ENCODE assay signal across 22 cellular contexts in genomic region chr6:159926542-159927203, GRCh38. TPM values are rescaled to one million over a fixed set of nuclear protein-coding genes. Genes with fewer than 3 reads are reported as not detected.
A peak's percentile ranks its signal among the peaks of the same experiment; 100 is the strongest.
DNase-seq lines count a peak whose midpoint lies in the region; ATAC-seq, FAIRE-seq and TF ChIP-seq lines count a peak whose summit lies in the region.
"Had no signal": no experiment of that assay in that cellular context is flagged by ENCODE, and none has a peak within 500 bp of the region (broad histone marks: within the 10 kb centered on the region; RNA-seq: fewer than 3 reads in every experiment).

No MANE protein-coding gene starts in this region.

- H3K4me1 Mint-ChIP-seq in Calu3 (ENCODE audit: low read depth, unreplicated experiment), result peaks cover 9% of the 10 kb centered on the region

- no TSS peak for BruUV-seq in K562 (replicated peaks; lab: Mats Ljungman, UMichigan)
- BruUV-seq in HepG2 (replicated peaks; lab: Mats Ljungman, UMichigan), result no TSS peak
- BruUV-seq in Calu3 (replicated peaks; lab: Mats Ljungman, UMichigan), result no TSS peak

- no peak overlapping the region for H3K4me3 ChIP-seq in K562
- H3K4me3 ChIP-seq in HepG2 (replicated peaks in 1 of 3; ENCODE audit: insufficient read depth in 1 of 3, low read depth in 2 of 3, low read length in 3 of 3), result no peak overlapping the region
- no peak overlapping the region for H3K4me3 ChIP-seq in aorta (ENCODE audit: low read length in 2 of 2)
- H3K4me3 ChIP-seq in ovary, result no peak overlapping the region
- H3K4me3 ChIP-seq: GM23248, HAP-1 had no signal

- no peaks in the 10 kb centered on the region for H4K20me1 ChIP-seq in K562 (replicated peaks; ENCODE audit: control insufficient read depth, insufficient read depth, low read length)
- H4K20me1 ChIP-seq in HepG2 (ENCODE audit: insufficient read depth, low read length), result no peaks in the 10 kb centered on the region

- H3K27me3 Mint-ChIP-seq in Calu3 (ENCODE audit: unreplicated experiment), result peaks cover 41% of the 10 kb centered on the region

- no peak for TF ChIP-seq CTCF in K562 (IDR thresholded peaks at IDR 0.05 in 2 of 3, conservative IDR thresholded peaks at IDR 0.05 in 1 of 3; ENCODE audit: insufficient read depth in 2 of 3, low read depth in 1 of 3, low read length in 3 of 3)
- TF ChIP-seq CTCF in HepG2 (CRISPR knock-in tag; IDR thresholded peaks at IDR 0.05), result no peak
- TF ChIP-seq CTCF in ovary (IDR thresholded peaks at IDR 0.05), result no peak
- TF ChIP-seq CTCF in Calu3 (IDR thresholded peaks at IDR 0.05; ENCODE audit: unreplicated experiment), result no peak

- FAIRE-seq in GM19239 (lab: Jason Lieb, UNC) (peak; percentile 63), K562 (lab: Jason Lieb, UNC) (no peak), HepG2 (lab: Jason Lieb, UNC) (no peak)
- FAIRE-seq: GM12892 had no signal

- H3K4me1 ChIP-seq in K562 (replicated peaks in 1 of 2; ENCODE audit: control insufficient read depth in 2 of 2, insufficient read depth in 2 of 2, low read length in 2 of 2) (no peaks in the 10 kb centered on the region; a peak in 1 of 5 replicates), HepG2 (ENCODE audit: insufficient read depth, low read length) (peaks cover 5% of the 10 kb centered on the region; the same call in 1 of the 2 replicates), aorta (ENCODE audit: control insufficient read depth in 1 of 2, insufficient read depth in 2 of 2, low read length in 2 of 2) (peaks cover 2 to 5% of the 10 kb centered on the region in 2 donors), ovary (ENCODE audit: insufficient read depth) (peaks cover under 1% of the 10 kb centered on the region)
- H3K4me1 ChIP-seq: Caco-2, HAP-1 had no signal

- DNase-seq in GM19239 (ENCODE audit: insufficient read length, low spot score) (no peak), K562 (ENCODE audit: extremely low read depth in 1 of 4, low spot score in 3 of 4) (no peak), HepG2 (ENCODE audit: low spot score) (no peak), aorta (no peak), ovary (no peak), Calu3 (no peak), NCI-H1694 (lab: John Stamatoyannopoulos, UW) (no peak)
- DNase-seq: AML-193; Caco-2; CD4-positive, alpha-beta T cell; DMS153; DMS79; GDM1; GM23248; KBM-7 had no signal

- H3K9ac ChIP-seq in K562 (ENCODE audit: insufficient read depth in 1 of 2, low read depth in 2 of 2, low read length in 2 of 2) (no peak overlapping the region), HepG2 (ENCODE audit: insufficient read depth, low read depth, low read length) (no peak overlapping the region)
- H3K9ac ChIP-seq: GM23248 had no signal

- H3K27me3 ChIP-seq in K562 (ENCODE audit: control insufficient read depth in 2 of 2, insufficient read depth in 2 of 2, low read length in 2 of 2), result peaks cover 0 to under 1% of the 10 kb centered on the region in 2 experiments; a peak in 2 of 5 replicates
- no peaks in the 10 kb centered on the region for H3K27me3 ChIP-seq in HepG2 (ENCODE audit: control insufficient read depth in 1 of 2, insufficient read depth in 2 of 2, low read length in 2 of 2)
- H3K27me3 ChIP-seq in aorta (ENCODE audit: control insufficient read depth in 1 of 2, insufficient read depth in 2 of 2, low read length in 1 of 2), result no peaks in the 10 kb centered on the region
- H3K27me3 ChIP-seq in ovary, result no peaks in the 10 kb centered on the region

- H3K27ac ChIP-seq in K562 (ENCODE audit: extremely low read depth, low read depth, low read length) (no peak overlapping the region), HepG2 (ENCODE audit: extremely low read length, insufficient read depth, low read length) (no peak overlapping the region), aorta (ENCODE audit: low read depth in 1 of 2, low read length in 2 of 2) (no peak overlapping the region), ovary (no peak overlapping the region)
- H3K27ac ChIP-seq: C4-2B, GM23248 had no signal

- POLR2A ChIA-PET in K562 (lab: Yijun Ruan, JAX) (interaction anchor here (0.5 kb wide), 1 partner anchor 82 kb away, joined by 3 read pairs; no protein-coding TSS in a partner anchor), HepG2 (lab: Yijun Ruan, JAX) (no interaction called here)

- H3K27ac Mint-ChIP-seq in Calu3 (ENCODE audit: unreplicated experiment), result no peak overlapping the region
- H3K27ac Mint-ChIP-seq: CD4-positive, alpha-beta T cell had no signal

- H3K4me2 ChIP-seq in K562 (ENCODE audit: insufficient read depth, low read length) (no peak overlapping the region), HepG2 (ENCODE audit: low read depth, low read length) (no peak overlapping the region)

- ATAC-seq in K562 (no peak), HepG2 (no peak), aorta (ENCODE audit: low FRiP score) (peak; percentile 24)

- WGBS in K562 (ENCODE audit: insufficient coverage, low coverage, missing lambda C conversion rate), result 5% methylated on average over 5 of the region's 5 CpGs
- 13% methylated on average over 5 of the region's 5 CpGs for WGBS in HepG2 (ENCODE audit: low lambda C conversion rate)
- 87 to 88% methylated on average over 5 of the region's 5 CpGs for WGBS in aorta, 2 donors
- WGBS in ovary, 3 donors, result 77 to 87% (median 82%) methylated on average over 5 of the region's 5 CpGs

- H3K4me3 Mint-ChIP-seq in Calu3 (ENCODE audit: low read depth, unreplicated experiment), result no peak overlapping the region
- H3K4me3 Mint-ChIP-seq: CD4-positive, alpha-beta T cell had no signal

- no peaks in the 10 kb centered on the region for H3K9me1 ChIP-seq in K562 (ENCODE audit: control insufficient read depth, insufficient read depth, low read length)

- no peak for TF ChIP-seq EP300 in K562 (IDR thresholded peaks at IDR 0.05; ENCODE audit: low read length)
- no peak for TF ChIP-seq EP300 in HepG2 (IDR thresholded peaks at IDR 0.05; ENCODE audit: low read depth in 2 of 2, low read length in 2 of 2)
- no peak for TF ChIP-seq EP300 in HepG2 (CRISPR knock-in tag; IDR thresholded peaks at IDR 0.05; ENCODE audit: borderline replicate concordance)
- TF ChIP-seq EP300 in ovary (IDR thresholded peaks at IDR 0.05), result no peak

- H3K36me3 ChIP-seq in K562 (ENCODE audit: control insufficient read depth, insufficient read depth, low read length) (no peaks in the 10 kb centered on the region), HepG2 (replicated peaks in 1 of 2; ENCODE audit: control insufficient read depth in 1 of 2, insufficient read depth in 2 of 2, low read length in 2 of 2) (no peaks in the 10 kb centered on the region), aorta (ENCODE audit: control insufficient read depth in 1 of 2, insufficient read depth in 2 of 2, low read length in 1 of 2) (no peaks in the 10 kb centered on the region), ovary (no peaks in the 10 kb centered on the region)
- H3K36me3 ChIP-seq: HAP-1 had no signal

- intact Hi-C loops in K562 (cut with micrococcal nuclease) (no loop called here), HepG2 (cut with micrococcal nuclease; ENCODE audit: unreplicated experiment) (no loop called here), aorta (cut with DNase I) (no loop called here), ovary (cut with DNase I) (no loop called here), Calu3 (cut with micrococcal nuclease; ENCODE audit: unreplicated experiment) (no loop called here)

- H3K79me2 ChIP-seq in K562 (ENCODE audit: control insufficient read depth, insufficient read depth, low read length) (no peaks in the 10 kb centered on the region), HepG2 (ENCODE audit: insufficient read depth, low read length) (no peaks in the 10 kb centered on the region)

- no peak overlapping the region for H2AFZ ChIP-seq in K562 (ENCODE audit: low read depth, low read length)
- no peak overlapping the region for H2AFZ ChIP-seq in HepG2 (ENCODE audit: low read length)
- H2AFZ ChIP-seq: GM23248 had no signal

- H3K9me3 ChIP-seq in K562 (replicated peaks; ENCODE audit: control insufficient read depth, insufficient read depth, low read depth, low read length), result 0 out of 2 replicates have a peak, but pooled peaks cover 2% of the 10 kb centered on the region
- no peaks in the 10 kb centered on the region for H3K9me3 ChIP-seq in HepG2 (ENCODE audit: low read length)
- H3K9me3 ChIP-seq in aorta (ENCODE audit: control insufficient read depth, low read length), result peaks cover 2% of the 10 kb centered on the region
- no peaks in the 10 kb centered on the region for H3K9me3 ChIP-seq in ovary
- H3K9me3 ChIP-seq: Caco-2, HAP-1 had no signal

- no peak for TF ChIP-seq POLR2A in K562 (conservative IDR thresholded peaks at IDR 0.05)
- no peak for TF ChIP-seq POLR2A in HepG2 (IDR thresholded peaks at IDR 0.05; ENCODE audit: insufficient read depth in 1 of 2, low read depth in 2 of 2, low read length in 2 of 2)
- no peak for TF ChIP-seq POLR2A in ovary (IDR thresholded peaks at IDR 0.05)

- in situ Hi-C loops in K562 (cut with MboI), result no loop called here
- in situ Hi-C loops in HepG2 (cut with HindIII; ENCODE audit: extremely low pct_ligation_motif_present, low pct_unique_long_range_greater_than_20kb), result no loop called here

- TF ChIP-seq RAD21 in K562 (CRISPR knock-in tag; conservative IDR thresholded peaks at IDR 0.05 in 1 of 2, IDR thresholded peaks at IDR 0.05 in 1 of 2) (no peak), HepG2 (CRISPR knock-in tag; IDR thresholded peaks at IDR 0.05) (no peak)

- CTCF ChIA-PET in K562 (lab: Yijun Ruan, JAX; ENCODE audit: low intra/inter-chr PET ratio) (no interaction called here), HepG2 (lab: Yijun Ruan, JAX; ENCODE audit: low intra/inter-chr PET ratio, low total read pairs) (no interaction called here), Calu3 (lab: Charles Lee) (no interaction called here)

- peaks cover 3% of the 10 kb centered on the region for H3K9me3 Mint-ChIP-seq in Calu3 (ENCODE audit: low read depth, unreplicated experiment)

- no peaks in the 10 kb centered on the region for H3K36me3 Mint-ChIP-seq in Calu3 (ENCODE audit: insufficient read depth, unreplicated experiment)

RNA-seq across cellular contexts. Expression of gene MAS1, which starts 35.9 kb away (rescaled TPM):
- not detected in 2 replicates for total RNA-seq in K562 (2011; cell fraction: chromatin; rRNA removed; ENCODE audit: low replicate concordance)
- not detected in 2 replicates for total RNA-seq in K562 (2011; cell fraction: nucleolus; rRNA removed)
- not detected in 2 replicates for total RNA-seq in K562 (2011; cell fraction: nucleoplasm; rRNA removed)
- total RNA-seq in K562 (2014; rRNA removed) (not detected in 2 replicates), K562 (2014; rRNA removed; fragmentation: Illumina TruSeq; extraction: Trizol) (not detected in 2 replicates), K562 (2015; rRNA removed; fragmentation: Illumina TruSeq; extraction: Trizol) (not detected in 2 replicates), K562 (2021) (not detected in 2 replicates), HepG2 (2016; rRNA removed; fragmentation: Illumina TruSeq; extraction: Trizol) (not detected in 2 replicates), aorta (under 1 TPM in 1 of 2 donors, not detected in 1; 0.12 TPM), ovary (under 1 TPM in 6 of 7 donors, not detected in 1; 0.08 to 0.38 (median 0.10) TPM), Calu3 (2022) (not detected in 2 replicates)
- polyA plus RNA-seq in K562 (2011; rRNA removed) (not detected in 2 replicates), K562 (2014; fragmentation: Illumina TruSeq; extraction: Trizol) (not detected in 2 replicates), K562 (2014; fragmentation: Nextera tagmentation; extraction: Ambion mirVana) (not detected), K562 (2014; rRNA removed) (not detected in 2 replicates), HepG2 (2011; rRNA removed) (not detected in 2 replicates), aorta (not detected), ovary (under 1 TPM; 0.04 to 0.32 TPM)
- not detected in 2 replicates for polyA plus RNA-seq in K562 (2011; cell fraction: cytosol; rRNA removed)
- not detected in 2 replicates for polyA plus RNA-seq in K562 (2011; cell fraction: nucleus; rRNA removed)
- polyA plus RNA-seq in K562 (2012), result not detected in 2 replicates
- not detected in 2 replicates for polyA minus RNA-seq in K562 (2011; rRNA and poly(A)+ RNA removed)
- polyA minus RNA-seq in K562 (2011; cell fraction: cytosol; rRNA and poly(A)+ RNA removed), result not detected in 2 replicates
- polyA minus RNA-seq in K562 (2011; cell fraction: nucleus; rRNA and poly(A)+ RNA removed), result not detected in 2 replicates
- total RNA-seq in HepG2 (2016; cell fraction: cytosol; rRNA removed; fragmentation: Illumina TruSeq; extraction: Trizol; ENCODE audit: low read depth), result not detected in 2 replicates
- not detected in 2 replicates for total RNA-seq in HepG2 (2016; cell fraction: insoluble cytoplasmic fraction; rRNA removed; fragmentation: Illumina TruSeq; extraction: Trizol)
- not detected in 2 replicates for total RNA-seq in HepG2 (2016; cell fraction: membrane; rRNA removed; fragmentation: Illumina TruSeq; extraction: Trizol)
- total RNA-seq in HepG2 (2016; cell fraction: nucleus; rRNA removed; fragmentation: Illumina TruSeq; extraction: Trizol), result not detected in 2 replicates
- polyA plus RNA-seq in HepG2 (2011; cell fraction: cytosol; rRNA removed), result not detected in 2 replicates
- not detected in 2 replicates for polyA plus RNA-seq in HepG2 (2011; cell fraction: nucleus; rRNA removed)
- polyA plus RNA-seq in HepG2 (2012), result not detected in 2 replicates
- polyA plus RNA-seq in HepG2 (2016; cell fraction: cytosol; fragmentation: Illumina TruSeq; extraction: Trizol; ENCODE audit: low read depth), result not detected in 2 replicates
- polyA plus RNA-seq in HepG2 (2016; cell fraction: insoluble cytoplasmic fraction; fragmentation: Illumina TruSeq; extraction: Trizol; ENCODE audit: low read depth), result not detected in 2 replicates
- not detected in 2 replicates for polyA plus RNA-seq in HepG2 (2016; cell fraction: membrane; fragmentation: Illumina TruSeq; extraction: Trizol; ENCODE audit: low read depth)
- polyA plus RNA-seq in HepG2 (2016; cell fraction: nucleus; fragmentation: Illumina TruSeq; extraction: Trizol; ENCODE audit: insufficient read depth, low read depth), result not detected in 2 replicates
- polyA minus RNA-seq in HepG2 (2011; rRNA and poly(A)+ RNA removed; ENCODE audit: low replicate concordance), result not detected in 2 replicates
- polyA minus RNA-seq in HepG2 (2011; cell fraction: cytosol; rRNA and poly(A)+ RNA removed), result not detected in 2 replicates
- polyA minus RNA-seq in HepG2 (2011; cell fraction: nucleus; rRNA and poly(A)+ RNA removed), result not detected in 2 replicates
- total RNA-seq: Caco-2; CD4-positive, alpha-beta T cell; Daoy; GM23248; H4; HT-29 had no signal
- polyA plus RNA-seq: BJ, GM23248 had no signal

RNA-seq across cellular contexts. Expression of gene IGF2R, which starts 42.2 kb away (rescaled TPM):
- total RNA-seq in K562 (2011; cell fraction: chromatin; rRNA removed; ENCODE audit: low replicate concordance), result 302 and 333 TPM in 2 replicates
- 228 and 239 TPM in 2 replicates for total RNA-seq in K562 (2011; cell fraction: nucleolus; rRNA removed)
- 228 and 238 TPM in 2 replicates for total RNA-seq in K562 (2011; cell fraction: nucleoplasm; rRNA removed)
- 36.9 and 41.3 TPM in 2 replicates for total RNA-seq in K562 (2014; rRNA removed)
- total RNA-seq in K562 (2014; rRNA removed; fragmentation: Illumina TruSeq; extraction: Trizol), result 34.4 and 37.8 TPM in 2 replicates
- total RNA-seq in K562 (2015; rRNA removed; fragmentation: Illumina TruSeq; extraction: Trizol), result 34.5 and 37.5 TPM in 2 replicates
- 84.7 and 92.3 TPM in 2 replicates for total RNA-seq in K562 (2021)
- 13.2 and 16.7 TPM in 2 replicates for polyA plus RNA-seq in K562 (2011; rRNA removed)
- 12.7 and 14.5 TPM in 2 replicates for polyA plus RNA-seq in K562 (2011; cell fraction: cytosol; rRNA removed)
- polyA plus RNA-seq in K562 (2011; cell fraction: nucleus; rRNA removed), result 55.4 and 71.5 TPM in 2 replicates
- polyA plus RNA-seq in K562 (2012), result 57.1 and 73.0 TPM in 2 replicates
- polyA plus RNA-seq in K562 (2014; fragmentation: Illumina TruSeq; extraction: Trizol), result 60.4 and 68.9 TPM in 2 replicates
- 1 to 10 TPM; 3.5 to 3.6 TPM for polyA plus RNA-seq in K562 (2014; fragmentation: Nextera tagmentation; extraction: Ambion mirVana)
- polyA plus RNA-seq in K562 (2014; rRNA removed), result 30.3 and 31.0 TPM in 2 replicates
- 48.1 and 64.9 TPM in 2 replicates for polyA minus RNA-seq in K562 (2011; rRNA and poly(A)+ RNA removed)
- polyA minus RNA-seq in K562 (2011; cell fraction: cytosol; rRNA and poly(A)+ RNA removed), result 47.2 and 72.7 TPM in 2 replicates
- polyA minus RNA-seq in K562 (2011; cell fraction: nucleus; rRNA and poly(A)+ RNA removed), result 108 and 127 TPM in 2 replicates
- total RNA-seq in HepG2 (2016; rRNA removed; fragmentation: Illumina TruSeq; extraction: Trizol), result 44.8 and 70.0 TPM in 2 replicates
- 11.8 and 13.5 TPM in 2 replicates for total RNA-seq in HepG2 (2016; cell fraction: cytosol; rRNA removed; fragmentation: Illumina TruSeq; extraction: Trizol; ENCODE audit: low read depth)
- 36.8 and 73.6 TPM in 2 replicates for total RNA-seq in HepG2 (2016; cell fraction: insoluble cytoplasmic fraction; rRNA removed; fragmentation: Illumina TruSeq; extraction: Trizol)
- 11.5 and 15.2 TPM in 2 replicates for total RNA-seq in HepG2 (2016; cell fraction: membrane; rRNA removed; fragmentation: Illumina TruSeq; extraction: Trizol)
- 129 and 155 TPM in 2 replicates for total RNA-seq in HepG2 (2016; cell fraction: nucleus; rRNA removed; fragmentation: Illumina TruSeq; extraction: Trizol)
- polyA plus RNA-seq in HepG2 (2011; rRNA removed), result 38.3 and 54.8 TPM in 2 replicates
- polyA plus RNA-seq in HepG2 (2011; cell fraction: cytosol; rRNA removed), result 32.3 and 42.3 TPM in 2 replicates
- polyA plus RNA-seq in HepG2 (2011; cell fraction: nucleus; rRNA removed), result 77.8 and 83.2 TPM in 2 replicates
- polyA plus RNA-seq in HepG2 (2012), result 98.1 and 112 TPM in 2 replicates
- 1.3 and 1.8 TPM in 2 replicates for polyA plus RNA-seq in HepG2 (2016; cell fraction: cytosol; fragmentation: Illumina TruSeq; extraction: Trizol; ENCODE audit: low read depth)
- 22.6 and 26.7 TPM in 2 replicates for polyA plus RNA-seq in HepG2 (2016; cell fraction: insoluble cytoplasmic fraction; fragmentation: Illumina TruSeq; extraction: Trizol; ENCODE audit: low read depth)
- 1.8 and 3.1 TPM in 2 replicates for polyA plus RNA-seq in HepG2 (2016; cell fraction: membrane; fragmentation: Illumina TruSeq; extraction: Trizol; ENCODE audit: low read depth)
- 85.6 and 90.1 TPM in 2 replicates for polyA plus RNA-seq in HepG2 (2016; cell fraction: nucleus; fragmentation: Illumina TruSeq; extraction: Trizol; ENCODE audit: insufficient read depth, low read depth)
- 33.0 and 141 TPM in 2 replicates for polyA minus RNA-seq in HepG2 (2011; rRNA and poly(A)+ RNA removed; ENCODE audit: low replicate concordance)
- polyA minus RNA-seq in HepG2 (2011; cell fraction: cytosol; rRNA and poly(A)+ RNA removed), result 119 and 184 TPM in 2 replicates
- 265 and 283 TPM in 2 replicates for polyA minus RNA-seq in HepG2 (2011; cell fraction: nucleus; rRNA and poly(A)+ RNA removed)
- 10 to 100 TPM; 76.8 to 82.0 TPM for total RNA-seq in aorta
- 10 to 100 TPM in 1 of 2 donors, 1 to 10 TPM in 1; 5.8 to 32.4 TPM for polyA plus RNA-seq in aorta
- 10 to 100 TPM; 32.9 to 70.3 (median 49.2) TPM for total RNA-seq in ovary
- 100 to 1,000 TPM in 1 of 2 donors, 10 to 100 TPM in 1; 29.3 to 116 TPM for polyA plus RNA-seq in ovary
- total RNA-seq in Calu3 (2022), result 109 and 127 TPM in 2 replicates
